Comparison of ENCODE assay signal across 12 cellular contexts in genomic region chrX:135206427-135206826, GRCh38. TPM values are rescaled to one million over a fixed set of nuclear protein-coding genes. Genes with fewer than 3 reads are reported as not detected.
DNase-seq lines count a peak whose midpoint lies in the region; ATAC-seq, FAIRE-seq and TF ChIP-seq lines count a peak whose summit lies in the region.
"Not testable (repeated sequence)": the region's sequence is repeated elsewhere in the genome, so short reads cannot be mapped to it uniquely, and the experiment has no call there.
"Had no signal": no experiment of that assay in that cellular context is flagged by ENCODE, and none has a peak within 500 bp of the region (broad histone marks: within the 10 kb centered on the region; RNA-seq: fewer than 3 reads in every experiment).

No MANE protein-coding gene starts in this region.

- not testable (repeated sequence) for H2AFZ ChIP-seq in HCT116 (ENCODE audit: low read depth, low read length, poor library complexity, severe bottlenecking)

- BruUV-seq in HCT116 (replicated peaks; lab: Mats Ljungman, UMichigan) = not testable (repeated sequence)

- DNase-seq in HCT116 (ENCODE audit: low read depth, low spot score); bronchial epithelial cell (ENCODE audit: low read depth): not testable (repeated sequence)
- DNase-seq in Peyer's patch (peak in 1 of 3 donors; percentile 56), activated T-cell treated with anti-CD3 and anti-CD28 coated beads for 48 hours (ENCODE audit: low read depth) (peak; percentile 4), head of caudate nucleus (peak in 34 of 42 donors; percentile 2 to 65 (median 32)), mucosa of gallbladder (ENCODE audit: low spot score) (peak; percentile 17)
- DNase-seq in stimulated activated CD8-positive, alpha-beta memory T cell treated with anti-CD3 and anti-CD28 coated beads, Interleukin-4, amount 100 ng/mL, for 24 hours (ENCODE audit: low read depth) = peak; percentile 7

- H3K9ac ChIP-seq in HCT116 (ENCODE audit: low read length) = not testable (repeated sequence)

- FAIRE-seq in bronchial epithelial cell (lab: Jason Lieb, UNC) = not testable (repeated sequence)

- ATAC-seq in HCT116 = not testable (repeated sequence)

- not testable (repeated sequence) for TF ChIP-seq POLR2A in HCT116 (IDR thresholded peaks at IDR 0.05; ENCODE audit: borderline replicate concordance, extremely low read depth, insufficient read depth, insufficient read length); Peyer's patch (IDR thresholded peaks at IDR 0.05)

- H4K20me1 ChIP-seq in HCT116 (ENCODE audit: insufficient read depth) = not testable (repeated sequence)

- TF ChIP-seq CTCF in C4-2B (conservative IDR thresholded peaks at IDR 0.05) (peak; percentile 71), HCT116 (IDR thresholded peaks at IDR 0.05 in 2 of 3, conservative IDR thresholded peaks at IDR 0.05 in 1 of 3; ENCODE audit: borderline replicate concordance in 1 of 3, insufficient read depth in 1 of 3, low read depth in 2 of 3, low read length in 2 of 3) (peak; percentile 20 to 29 (median 24); a peak in 2 of 6 replicates), Peyer's patch (IDR thresholded peaks at IDR 0.05) (peak in 4 of 6 experiments; percentile 9 to 39 (median 20)), bronchial epithelial cell (IDR thresholded peaks at IDR 0.05; ENCODE audit: insufficient read depth, low read length, severe bottlenecking) (peak; percentile 38)

- H3K79me2 ChIP-seq in HCT116 (ENCODE audit: insufficient read depth, low read length) = not testable (repeated sequence)

- peak; percentile 45 for TF ChIP-seq RAD21 in HCT116 (IDR thresholded peaks at IDR 0.05; ENCODE audit: low read depth)

- H3K4me2 ChIP-seq in HCT116 (ENCODE audit: low read length) = not testable (repeated sequence)

- intact Hi-C loops in HCT116 (cut with micrococcal nuclease); head of caudate nucleus (cut with DNase I): not testable (repeated sequence)

- CTCF ChIA-PET in HCT116 (lab: Charles Lee) = not testable (repeated sequence)

- H3K36me3 ChIP-seq in HCT116 (ENCODE audit: control insufficient read depth in 1 of 2, insufficient read depth in 2 of 2, low read length in 2 of 2); Peyer's patch; bronchial epithelial cell (ENCODE audit: control insufficient read depth, insufficient read depth, low read length): not testable (repeated sequence)

- RAD21 ChIA-PET in HCT116 (lab: Charles Lee; ENCODE audit: low non-redundant PET in 1 of 2, low total read pairs in 2 of 2, uncharacterized antibody in 2 of 2, unreplicated experiment in 2 of 2) = not testable (repeated sequence)

- not testable (repeated sequence) for H3K9me2 ChIP-seq in HCT116 (ENCODE audit: insufficient read depth)

- peak overlapping the region; percentile 44; the same call in 1 of the 2 replicates for H3K27ac ChIP-seq in C4-2B
- H3K27ac ChIP-seq in HCT116 (ENCODE audit: low read depth, low read length); Peyer's patch: not testable (repeated sequence)

- not testable (repeated sequence) for H3K4me3 ChIP-seq in HCT116 (replicated peaks in 1 of 2; ENCODE audit: low read depth in 1 of 2, low read length in 2 of 2); Peyer's patch; bronchial epithelial cell (ENCODE audit: low read depth, low read length)

- POLR2A ChIA-PET in HCT116 (lab: Charles Lee) = not testable (repeated sequence)

- H3K9me3 ChIP-seq in HCT116 (ENCODE audit: control insufficient read depth in 1 of 2, insufficient read depth in 1 of 2, low read depth in 1 of 2, low read length in 2 of 2); Peyer's patch: not testable (repeated sequence)

- H3K4me1 ChIP-seq in HCT116 (ENCODE audit: control insufficient read depth in 1 of 2, insufficient read depth in 2 of 2, low read length in 2 of 2); Peyer's patch: not testable (repeated sequence)

- not testable (repeated sequence) for H3K27me3 ChIP-seq in HCT116 (ENCODE audit: insufficient read depth, low read length); Peyer's patch; bronchial epithelial cell (ENCODE audit: control insufficient read depth, insufficient read depth, low read length)

RNA-seq across cellular contexts. Expression of gene CT55, which starts 35.2 kb away (rescaled TPM):
- total RNA-seq in HCT116 (2021; ENCODE audit: unreplicated experiment) (not detected), Peyer's patch (not detected), bronchial epithelial cell (not detected in 2 replicates), mucosa of gallbladder (not detected)
- not detected in 2 replicates for polyA plus RNA-seq in HCT116 (2012)
- total RNA-seq: activated T-helper 2 cell treated with anti-CD3 and anti-CD28 coated beads, Interferon-gamma antibody, Interleukin-2, Interleukin-4, amounts not matched to agents 10 μg/mL and 5 μg/mL and 100 μg/mL, durations not matched to agents 14 hours and 24 hours and 36 hours; G401; uterus had no signal

RNA-seq across cellular contexts. Expression of gene ETDA, which starts 45.4 kb away (rescaled TPM):
- total RNA-seq in HCT116 (2021; ENCODE audit: unreplicated experiment) (not detected), Peyer's patch (not detected), bronchial epithelial cell (not detected in 2 replicates), mucosa of gallbladder (not detected)
- not detected in 2 replicates for polyA plus RNA-seq in HCT116 (2012)
- total RNA-seq: activated T-helper 2 cell treated with anti-CD3 and anti-CD28 coated beads, Interferon-gamma antibody, Interleukin-2, Interleukin-4, amounts not matched to agents 10 μg/mL and 5 μg/mL and 100 μg/mL, durations not matched to agents 14 hours and 24 hours and 36 hours; G401; H4; uterus had no signal

Comparison
In these comparisons a context has a peak if more than half of its experiments do, and no peak if none do; other contexts are left out.
1. CTCF ChIP-seq: peak in every context shown above with its lines; median percentile 71 in C4-2B; 38 in bronchial epithelial cell; 24 in HCT116; 20 in Peyer's patch.